In the genomic region with DNA sequence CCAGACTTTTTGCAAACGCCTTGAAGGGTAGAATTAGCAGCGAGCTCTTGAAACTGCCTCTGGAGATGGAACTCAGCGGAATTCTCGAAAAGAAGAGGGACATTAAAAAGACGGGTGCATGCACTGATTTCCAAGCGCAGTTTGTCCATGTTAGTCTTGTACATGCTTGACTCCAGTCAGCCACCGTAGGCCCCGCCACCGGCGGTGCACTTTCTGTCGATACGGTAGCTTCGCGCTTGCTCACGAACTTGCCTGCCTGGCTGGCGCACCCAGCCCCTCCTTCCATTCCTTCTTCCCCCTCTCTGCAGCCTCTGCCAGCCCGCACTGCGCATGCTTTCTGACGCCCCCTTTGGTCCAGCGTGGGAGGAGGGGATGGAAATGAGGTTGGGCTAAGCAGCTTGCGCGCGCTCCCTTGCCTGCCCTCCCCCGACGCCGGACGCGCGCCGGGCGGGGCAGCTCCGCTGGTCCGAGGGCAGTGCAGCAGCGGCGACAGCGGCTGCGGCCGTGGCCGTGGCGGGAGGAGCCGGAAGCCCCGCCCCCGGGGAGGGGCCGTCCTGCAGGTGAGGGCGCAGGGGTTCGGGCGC, we compare ENCODE assay signal across 8 cellular contexts. TPM values are rescaled to one million over a fixed set of nuclear protein-coding genes. Genes with fewer than 3 reads are reported as not detected.
DNase-seq lines count a peak whose midpoint lies in the region; ATAC-seq and TF ChIP-seq lines count a peak whose summit lies in the region.

Gene ZNF575 (plus strand): TSS at position 227 of the 584 bp plus-strand sequence. CDS start 1,235 bp downstream, outside the sequence.

- BruUV-seq in A673 (replicated peaks; lab: Mats Ljungman, UMichigan), result no TSS peak

- POLR2A ChIA-PET in A673 (lab: Charles Lee; ENCODE audit: low non-redundant PET), result no interaction called here

- H3K4me1 ChIP-seq in A673 (ENCODE audit: insufficient read depth, low read length, poor library complexity, severe bottlenecking), result peaks cover 15% of the 10 kb centered on the region

- TF ChIP-seq CTCF in A673 (conservative IDR thresholded peaks at IDR 0.05; ENCODE audit: low read depth, low read length) (no peak), WI38 (IDR thresholded peaks at IDR 0.05; ENCODE audit: low read depth, low read length) (no peak), cardiac fibroblast (IDR thresholded peaks at IDR 0.05; ENCODE audit: low read depth, low read length) (no peak)

- H3K27me3 ChIP-seq in A673 (replicated peaks; ENCODE audit: insufficient read depth, low read depth, low read length, poor library complexity), result no peaks in the 10 kb centered on the region

- intact Hi-C loops in A673 (cut with micrococcal nuclease; ENCODE audit: unreplicated experiment), result loop anchor here (2.0 to 10.0 kb wide), 2 partner anchors 64 to 132 kb away; partner anchors contain the start of genes IRGQ and ZNF576

- ATAC-seq in GM18861 (IDR thresholded peaks at IDR 0.05; ENCODE audit: unreplicated experiment), result peak; percentile 54
- ATAC-seq in HG03097 (IDR thresholded peaks at IDR 0.05; ENCODE audit: low FRiP score, unreplicated experiment), result peak; percentile 56

- peak within 1 kb of the TSS; percentile 86 for H3K27ac ChIP-seq in A673 (ENCODE audit: low read depth, low read length, poor library complexity, severe bottlenecking)

- H3K4me3 ChIP-seq in A673 (ENCODE audit: low read depth, low read length, poor library complexity, severe bottlenecking) (peak within 1 kb of the TSS; percentile 63), WI38 (ENCODE audit: low read depth, low read length) (peak within 1 kb of the TSS; percentile 66), cardiac fibroblast (replicated peaks in 1 of 2; ENCODE audit: low read depth in 2 of 2, low read length in 2 of 2) (peak within 1 kb of the TSS; percentile 60 to 63)

- peaks cover 1% of the 10 kb centered on the region for H3K36me3 ChIP-seq in A673 (ENCODE audit: insufficient read depth, low read length, poor library complexity, severe bottlenecking)

- CTCF ChIA-PET in A673 (lab: Charles Lee), result interaction anchor here (0.7 to 1.7 kb wide), 3 partner anchors 13 to 86 kb away, joined by 3 to 7 read pairs (median 4); no protein-coding TSS in a partner anchor

- peak; percentile 97 for DNase-seq in A673 (ENCODE audit: low spot score)
- DNase-seq in NCI-H2171 (lab: John Stamatoyannopoulos, UW), result peak; percentile 81
- DNase-seq in cardiac fibroblast (ENCODE audit: low read depth in 2 of 2), result peak; percentile 93 to 97
- DNase-seq in iris pigment epithelial cell (ENCODE audit: low read depth), result peak; percentile 93
- DNase-seq in stimulated activated CD4-positive, alpha-beta T cell treated with anti-CD3 and anti-CD28 coated beads, Interleukin-12 subunit alpha, Interleukin-12 subunit beta, amount 100 ng/mL, for 24 hours (ENCODE audit: low read depth in 2 of 2), result peak; percentile 78 to 85

- H3K9me3 ChIP-seq in A673 (ENCODE audit: low read depth, low read length, poor library complexity, severe bottlenecking), result no peaks in the 10 kb centered on the region

RNA-seq across cellular contexts. Expression of gene ZNF575, which starts in this region (rescaled TPM):
- 2.8 and 3.1 TPM in 2 replicates for total RNA-seq in A673 (2021)

Comparison
In these comparisons a context has a peak if more than half of its experiments do, and no peak if none do; other contexts are left out.
1. Peak in every context shown above with its lines: DNase-seq, ATAC-seq, H3K4me3 ChIP-seq and H3K27ac ChIP-seq.